In the genomic region with DNA sequence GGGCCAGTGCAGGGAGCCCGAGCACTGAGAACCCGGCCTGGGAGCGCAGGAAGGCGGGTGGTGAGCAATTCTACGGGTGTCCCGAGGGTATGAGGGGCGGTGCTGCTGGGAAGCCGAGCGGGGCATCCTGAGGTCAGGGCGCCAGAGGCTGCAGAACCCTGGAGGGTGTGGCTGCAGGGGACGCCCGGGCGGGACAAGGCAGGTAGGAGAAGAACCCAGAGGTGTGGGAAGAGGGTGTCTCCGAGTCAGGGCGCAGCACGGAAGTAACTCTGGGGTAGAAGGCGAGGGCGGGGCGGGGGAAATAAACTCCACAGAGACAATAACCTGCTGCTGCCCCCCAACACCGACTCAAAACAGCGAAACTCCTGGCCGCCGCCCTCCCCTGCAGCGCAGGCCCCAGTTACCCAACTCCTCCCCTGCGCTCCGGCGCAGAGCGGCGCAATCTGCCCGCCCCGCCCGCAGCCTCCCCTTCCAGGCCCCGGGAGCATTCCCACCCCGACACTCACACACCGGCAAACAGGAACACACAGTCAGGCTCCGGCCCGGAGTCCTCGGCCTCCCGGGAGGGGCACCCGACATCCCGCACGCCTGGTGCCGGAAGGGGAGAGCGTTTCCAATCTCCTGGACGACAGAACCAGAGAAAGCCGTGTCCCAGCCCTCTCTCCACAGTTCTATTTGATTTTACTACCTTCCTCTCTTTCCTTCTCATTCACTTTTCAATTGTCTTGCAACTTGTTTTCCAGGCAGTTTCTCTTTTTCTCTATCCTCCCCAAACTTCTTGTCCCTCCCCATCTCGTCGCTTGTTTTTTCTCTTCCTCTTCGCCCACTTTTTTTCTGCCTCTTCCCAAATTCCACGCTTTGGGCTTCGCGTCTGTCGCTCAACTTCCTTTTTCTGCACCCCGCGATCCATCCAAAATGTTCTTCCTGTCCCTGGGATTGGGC, we compare ENCODE assay signal across 8 cellular contexts. TPM values are rescaled to one million over a fixed set of nuclear protein-coding genes. Genes with fewer than 3 reads are reported as not detected.
DNase-seq lines count a peak whose midpoint lies in the region; ATAC-seq, FAIRE-seq and TF ChIP-seq lines count a peak whose summit lies in the region.

No MANE protein-coding gene starts in this region.

- no peak for TF ChIP-seq POLR2A in GM12891 (IDR thresholded peaks at IDR 0.05; ENCODE audit: low read depth, low read length)

- H3K27me3 Mint-ChIP-seq in GM23338 (ENCODE audit: insufficient read depth, low read depth, poor library complexity), result peaks cover 62% of the 10 kb centered on the region
- H3K27me3 Mint-ChIP-seq in activated naive CD8-positive, alpha-beta T cell, result peaks cover 47% of the 10 kb centered on the region

- H3K9me3 Mint-ChIP-seq in GM23338, result peaks cover 4% of the 10 kb centered on the region
- H3K9me3 Mint-ChIP-seq in activated naive CD8-positive, alpha-beta T cell (ENCODE audit: low read depth), result peaks cover 5% of the 10 kb centered on the region

- H3K4me3 ChIP-seq in GM23338 (peak overlapping the region; percentile 78), kidney epithelial cell (ENCODE audit: low read depth, low read length) (peak overlapping the region; percentile 27)

- H4K20me1 ChIP-seq in GM23338 (replicated peaks; ENCODE audit: insufficient read depth), result peaks cover 18% of the 10 kb centered on the region; the same call in 1 of the 2 replicates

- H3K27ac Mint-ChIP-seq in GM23338, result no peak overlapping the region
- H3K27ac Mint-ChIP-seq in activated naive CD8-positive, alpha-beta T cell, result no peak overlapping the region

- no peaks in the 10 kb centered on the region for H3K36me3 ChIP-seq in GM23338 (ENCODE audit: insufficient read depth)
- H3K36me3 ChIP-seq in kidney epithelial cell (ENCODE audit: control insufficient read depth, insufficient read depth, low read length), result no peaks in the 10 kb centered on the region

- ATAC-seq in GM23338 (peak; percentile 29), HG03460 (IDR thresholded peaks at IDR 0.05; ENCODE audit: unreplicated experiment) (no peak), HG03378 (IDR thresholded peaks at IDR 0.05; ENCODE audit: unreplicated experiment) (no peak)

- peak overlapping the region; percentile 77 for H3K4me3 Mint-ChIP-seq in GM23338
- H3K4me3 Mint-ChIP-seq in activated naive CD8-positive, alpha-beta T cell, result peak overlapping the region; percentile 91

- H3K79me2 ChIP-seq in GM23338 (replicated peaks; ENCODE audit: insufficient read depth), result 0 out of 2 replicates have a peak, but pooled peaks cover 4% of the 10 kb centered on the region

- H3F3A ChIP-seq in GM23338 (replicated peaks; ENCODE audit: low read depth), result peaks cover 30% of the 10 kb centered on the region

- H3K4me1 ChIP-seq in GM23338 (ENCODE audit: insufficient read depth), result peaks cover 45% of the 10 kb centered on the region

- TF ChIP-seq CTCF in GM23338 (conservative IDR thresholded peaks at IDR 0.05; ENCODE audit: low read depth in 2 of 2) (no peak), kidney epithelial cell (IDR thresholded peaks at IDR 0.05; ENCODE audit: insufficient read depth, low read length, poor library complexity, severe bottlenecking) (no peak)

- DNase-seq in 8988T (peak; percentile 75), GM23338 (ENCODE audit: low spot score) (peak; percentile 62), kidney epithelial cell (ENCODE audit: low read depth) (no peak), GM12891 (ENCODE audit: insufficient read length, low spot score) (no peak), NCI-H2107 treated with DMSO at 0.1 percent for 48 hours (lab: John Stamatoyannopoulos, UW; ENCODE audit: unreplicated experiment) (no peak)

- no peak overlapping the region for H3K27ac ChIP-seq in GM23338 (ENCODE audit: low read depth)

- peaks cover 41% of the 10 kb centered on the region for H3K4me1 Mint-ChIP-seq in GM23338
- H3K4me1 Mint-ChIP-seq in activated naive CD8-positive, alpha-beta T cell (ENCODE audit: low read depth), result peaks cover 37% of the 10 kb centered on the region

- H3K9me2 ChIP-seq in GM23338 (ENCODE audit: insufficient read depth), result no peaks in the 10 kb centered on the region

- H2AFZ ChIP-seq in GM23338, result peak overlapping the region; percentile 96

- H3K4me2 ChIP-seq in GM23338, result peak overlapping the region; percentile 97

- H3K27me3 ChIP-seq in GM23338 (ENCODE audit: insufficient read depth) (peaks cover 90% of the 10 kb centered on the region), kidney epithelial cell (ENCODE audit: control insufficient read depth, insufficient read depth, low read length) (peaks cover 71% of the 10 kb centered on the region)

- H3K36me3 Mint-ChIP-seq in GM23338 (ENCODE audit: low read depth), result peaks cover 10% of the 10 kb centered on the region
- peaks cover 5% of the 10 kb centered on the region for H3K36me3 Mint-ChIP-seq in activated naive CD8-positive, alpha-beta T cell

- no peak for FAIRE-seq in GM12891 (lab: Jason Lieb, UNC)

TF ChIP-seq in GM23338, 12 proteins besides CTCF, POLR2A, EP300 and RAD21:
- TF ChIP-seq ETS1 (IDR thresholded peaks at IDR 0.05) (no peak), EZH2 (IDR thresholded peaks at IDR 0.05; ENCODE audit: low read depth, unreplicated experiment) (peak; percentile 97)
TF ChIP-seq in GM23338: peak in this region for 1.

TF ChIP-seq in GM12891, 5 proteins besides CTCF, POLR2A, EP300 and RAD21:
- TF ChIP-seq TAF1 (IDR thresholded peaks at IDR 0.05; ENCODE audit: low read depth, low read length) (no peak), POLR2AphosphoS5 (IDR thresholded peaks at IDR 0.05; ENCODE audit: low read depth, low read length) (no peak), PAX5 (IDR thresholded peaks at IDR 0.05; ENCODE audit: insufficient read depth, low read length, severe bottlenecking) (no peak), POU2F2 (IDR thresholded peaks at IDR 0.05; ENCODE audit: low read depth, low read length) (no peak), SPI1 (IDR thresholded peaks at IDR 0.05; ENCODE audit: low read depth, low read length) (no peak)

RNA-seq across cellular contexts. Expression of gene HRK, which starts 2.4 kb away (rescaled TPM):
- total RNA-seq in GM23338 (2014; rRNA removed; shearing (Covaris generic)), result 1.0 and 1.9 TPM in 2 replicates
- 1.7 and 1.9 TPM in 2 replicates for polyA plus RNA-seq in GM23338 (2016; fragmentation: Nextera tagmentation; extraction: Ambion mirVana)
- total RNA-seq in kidney epithelial cell, result 3.5 TPM in 2 replicates
- polyA plus RNA-seq in GM12891 (2012; ENCODE audit: low read depth, missing spikeins), result 0.01 TPM

RNA-seq across cellular contexts. Expression of gene FBXW8, which starts 31.9 kb away (rescaled TPM):
- 12.9 and 13.9 TPM in 2 replicates for total RNA-seq in GM23338 (2014; rRNA removed; shearing (Covaris generic))
- 4.6 and 4.7 TPM in 2 replicates for polyA plus RNA-seq in GM23338 (2016; fragmentation: Nextera tagmentation; extraction: Ambion mirVana)
- 21.0 and 25.4 TPM in 2 replicates for total RNA-seq in kidney epithelial cell
- polyA plus RNA-seq in GM12891 (2012; ENCODE audit: low read depth, missing spikeins), result 2.7 TPM

Comparison
In these comparisons a context has a peak if more than half of its experiments do, and no peak if none do; other contexts are left out.
1. DNase-seq: peak in 8988T (single experiment) and GM23338 (single experiment); none in kidney epithelial cell (single experiment), GM12891 (single experiment) and NCI-H2107 treated with DMSO at 0.1 percent for 48 hours (single experiment).